24 cellular contexts compared by ENCODE assay signal in genomic region chr7:89726548-89726947, GRCh38.
A peak's percentile ranks its signal among the peaks of the same experiment; 100 is the strongest.
DNase-seq lines count a peak whose midpoint lies in the region; ATAC-seq, FAIRE-seq and TF ChIP-seq lines count a peak whose summit lies in the region.
"Had no signal": no experiment of that assay in that cellular context is flagged by ENCODE, and none has a peak within 500 bp of the region (broad histone marks: within the 10 kb centered on the region; RNA-seq: fewer than 3 reads in every experiment).

No MANE protein-coding gene starts in this region.

- DNase-seq in Caki2 (ENCODE audit: low read depth) (peak; percentile 47), IMR-90 (no peak), K562 (ENCODE audit: extremely low read depth in 1 of 4, low spot score in 3 of 4) (no peak), mucosa of descending colon (no peak), NCI-H1092 treated with DMSO at 0.1 percent for 48 hours (lab: John Stamatoyannopoulos, UW) (no peak), mammary epithelial cell (no peak), GM03348 (ENCODE audit: low spot score) (no peak)
- DNase-seq: C1 segment of cervical spinal cord; CD4-positive, alpha-beta memory T cell; COR-L47; DND-41; H7; Karpas-422; MV-4-11; NCI-H1105 treated with DMSO at 0.1 percent for 48 hours; NCI-H146; NCI-H1930; NCI-H2107; NCI-H774; PC-3; SJCRH30; T-cell had no signal

- dilution Hi-C loops in IMR-90 (cut with HindIII; ENCODE audit: low sequenced_read_pairs, unreplicated experiment) = no loop called here
- dilution Hi-C loops in mammary epithelial cell (cut with HindIII; ENCODE audit: low sequenced_read_pairs) = no loop called here

- H3K9me1 ChIP-seq in IMR-90 (ENCODE audit: insufficient read depth, low read length) = no peaks in the 10 kb centered on the region
- H3K9me1 ChIP-seq in K562 (ENCODE audit: control insufficient read depth, insufficient read depth, low read length) = no peaks in the 10 kb centered on the region

- TF ChIP-seq POLR2A in IMR-90 (IDR thresholded peaks at IDR 0.05; ENCODE audit: low read depth, low read length) = no peak
- no peak for TF ChIP-seq POLR2A in K562 (conservative IDR thresholded peaks at IDR 0.05)

- no peak overlapping the region for H3K4me3 ChIP-seq in IMR-90 (ENCODE audit: insufficient read depth, low read depth, low read length)
- H3K4me3 ChIP-seq in K562 = no peak overlapping the region
- H3K4me3 ChIP-seq in mucosa of descending colon = no peak overlapping the region
- H3K4me3 ChIP-seq in mammary epithelial cell (replicated peaks in 1 of 3; ENCODE audit: insufficient read depth in 1 of 3, low read depth in 2 of 3, low read length in 3 of 3) = no peak overlapping the region
- H3K4me3 ChIP-seq: SJCRH30 had no signal

- FAIRE-seq in K562 (lab: Jason Lieb, UNC) = no peak

- ATAC-seq in IMR-90 (ENCODE audit: low read depth) = no peak
- no peak for ATAC-seq in K562
- peak; percentile 35 for ATAC-seq in mucosa of descending colon
- ATAC-seq: PC-3, Right ventricle myocardium inferior, SK-N-SH treated with all-trans-retinoic acid at 6 μM for 48 hours, T-cell had no signal

- H3K4me2 ChIP-seq in IMR-90 (ENCODE audit: low read depth, low read length) = no peak overlapping the region
- no peak overlapping the region for H3K4me2 ChIP-seq in K562 (ENCODE audit: insufficient read depth, low read length)
- no peak overlapping the region for H3K4me2 ChIP-seq in mammary epithelial cell (ENCODE audit: insufficient read depth, low read depth, low read length)

- H3K27me3 ChIP-seq in IMR-90 (ENCODE audit: control insufficient read depth, insufficient read depth, low read length) (no peaks in the 10 kb centered on the region), K562 (ENCODE audit: control insufficient read depth in 2 of 2, insufficient read depth in 2 of 2, low read length in 2 of 2) (no peaks in the 10 kb centered on the region), mammary epithelial cell (ENCODE audit: insufficient read depth, low read length) (no peaks in the 10 kb centered on the region)

- TF ChIP-seq EP300 in K562 (IDR thresholded peaks at IDR 0.05; ENCODE audit: low read length) = no peak

- H3K4me1 ChIP-seq in IMR-90 (ENCODE audit: control insufficient read depth, insufficient read depth, low read length) (no peaks in the 10 kb centered on the region), K562 (replicated peaks in 1 of 2; ENCODE audit: control insufficient read depth in 2 of 2, insufficient read depth in 2 of 2, low read length in 2 of 2) (no peaks in the 10 kb centered on the region), mucosa of descending colon (ENCODE audit: low read depth) (no peaks in the 10 kb centered on the region), mammary epithelial cell (ENCODE audit: insufficient read depth, low read length) (no peaks in the 10 kb centered on the region)
- H3K4me1 ChIP-seq: SJCRH30 had no signal

- no peak overlapping the region for H2AK5ac ChIP-seq in IMR-90 (ENCODE audit: low read depth, low read length)

- peaks cover 4% of the 10 kb centered on the region; the same call in 1 of the 2 replicates for H3K9me3 ChIP-seq in IMR-90 (ENCODE audit: control insufficient read depth, insufficient read depth, low read length)
- peaks cover 2% of the 10 kb centered on the region; the same call in 1 of the 2 replicates for H3K9me3 ChIP-seq in K562 (replicated peaks; ENCODE audit: control insufficient read depth, insufficient read depth, low read depth, low read length)
- no peaks in the 10 kb centered on the region for H3K9me3 ChIP-seq in mucosa of descending colon
- H3K9me3 ChIP-seq in mammary epithelial cell (replicated peaks; ENCODE audit: insufficient read depth, low read length) = no peaks in the 10 kb centered on the region
- H3K9me3 ChIP-seq: SJCRH30 had no signal

- intact Hi-C loops in IMR-90 (cut with micrococcal nuclease) = no loop called here
- intact Hi-C loops in K562 (cut with micrococcal nuclease) = no loop called here
- intact Hi-C loops in mucosa of descending colon (cut with DNase I, micrococcal nuclease) = no loop called here
- intact Hi-C loops in mammary epithelial cell (cut with micrococcal nuclease) = no loop called here

- H2AK9ac ChIP-seq in IMR-90 (replicated peaks; ENCODE audit: low read depth, low read length, poor library complexity) = no peak overlapping the region

- H4K8ac ChIP-seq in IMR-90 (ENCODE audit: low read depth in 2 of 2, low read length in 2 of 2) = no peak overlapping the region

- H3K79me1 ChIP-seq in IMR-90 (ENCODE audit: low read depth in 1 of 2, low read length in 2 of 2) = no peaks in the 10 kb centered on the region

- no peak overlapping the region for H4K5ac ChIP-seq in IMR-90 (ENCODE audit: low read depth, low read length)

- POLR2A ChIA-PET in IMR-90 (lab: Charles Lee; ENCODE audit: unreplicated experiment) (no interaction called here), K562 (lab: Yijun Ruan, JAX) (no interaction called here)

- H3K27ac ChIP-seq in IMR-90 (ENCODE audit: insufficient read depth, low read length) (no peak overlapping the region), K562 (ENCODE audit: extremely low read depth, low read depth, low read length) (no peak overlapping the region), mammary epithelial cell (ENCODE audit: insufficient read depth, low read depth, low read length) (no peak overlapping the region)
- H3K27ac ChIP-seq: SJCRH30 had no signal

- H3K36me3 ChIP-seq in IMR-90 (ENCODE audit: control insufficient read depth, insufficient read depth, low read length) (no peaks in the 10 kb centered on the region), K562 (ENCODE audit: control insufficient read depth, insufficient read depth, low read length) (no peaks in the 10 kb centered on the region), mucosa of descending colon (ENCODE audit: low read depth) (no peaks in the 10 kb centered on the region), mammary epithelial cell (ENCODE audit: insufficient read depth, low read length) (no peaks in the 10 kb centered on the region)
- H3K36me3 ChIP-seq: SJCRH30 had no signal

- H2BK120ac ChIP-seq in IMR-90 (ENCODE audit: low read depth, low read length) = no peak overlapping the region

- no peak for TF ChIP-seq RAD21 in IMR-90 (IDR thresholded peaks at IDR 0.05; ENCODE audit: low read length)
- no peak for TF ChIP-seq RAD21 in K562 (CRISPR knock-in tag; conservative IDR thresholded peaks at IDR 0.05 in 1 of 2, IDR thresholded peaks at IDR 0.05 in 1 of 2)

- H3K9ac ChIP-seq in IMR-90 (ENCODE audit: low read depth, low read length) (no peak overlapping the region), K562 (ENCODE audit: insufficient read depth in 1 of 2, low read depth in 2 of 2, low read length in 2 of 2) (no peak overlapping the region), mammary epithelial cell (ENCODE audit: insufficient read depth, low read length) (no peak overlapping the region)

- H3K79me2 ChIP-seq in K562 (ENCODE audit: control insufficient read depth, insufficient read depth, low read length) = no peaks in the 10 kb centered on the region
- H3K79me2 ChIP-seq in mammary epithelial cell (ENCODE audit: insufficient read depth, low read length) = no peaks in the 10 kb centered on the region

- H3K4ac ChIP-seq in IMR-90 (ENCODE audit: low read depth, low read length) = no peak overlapping the region

- H3K14ac ChIP-seq in IMR-90 (replicated peaks; ENCODE audit: low read depth, low read length) = no peak overlapping the region

- H2BK20ac ChIP-seq in IMR-90 (ENCODE audit: low read depth, low read length) = no peak overlapping the region

- H2AFZ ChIP-seq in IMR-90 (replicated peaks; ENCODE audit: low read length, poor library complexity) (no peak overlapping the region), K562 (ENCODE audit: low read depth, low read length) (no peak overlapping the region), mammary epithelial cell (ENCODE audit: low read depth, low read length) (no peak overlapping the region)

- H2BK15ac ChIP-seq in IMR-90 (ENCODE audit: low read depth, low read length) = no peak overlapping the region

- no peak overlapping the region for H3K56ac ChIP-seq in IMR-90 (ENCODE audit: extremely low read depth, insufficient read depth, low read length)

- H3K23ac ChIP-seq in IMR-90 (ENCODE audit: low read depth, low read length) = no peak overlapping the region

- BruUV-seq in IMR-90 (replicated peaks; lab: Mats Ljungman, UMichigan) (no TSS peak), K562 (replicated peaks; lab: Mats Ljungman, UMichigan) (no TSS peak), mammary epithelial cell (replicated peaks; lab: Mats Ljungman, UMichigan) (no TSS peak)

- no peaks in the 10 kb centered on the region for H4K20me1 ChIP-seq in IMR-90 (ENCODE audit: insufficient read depth, low read length)
- H4K20me1 ChIP-seq in K562 (replicated peaks; ENCODE audit: control insufficient read depth, insufficient read depth, low read length) = no peaks in the 10 kb centered on the region
- no peaks in the 10 kb centered on the region for H4K20me1 ChIP-seq in mammary epithelial cell (ENCODE audit: insufficient read depth, low read length)

- H4K91ac ChIP-seq in IMR-90 (ENCODE audit: insufficient read depth, low read depth, low read length) = no peak overlapping the region

- H2BK5ac ChIP-seq in IMR-90 (ENCODE audit: low read depth, low read length, poor library complexity, severe bottlenecking) = no peak overlapping the region

- TF ChIP-seq CTCF in IMR-90 (conservative IDR thresholded peaks at IDR 0.05; ENCODE audit: low read depth, low read length) = no peak
- TF ChIP-seq CTCF in K562 (IDR thresholded peaks at IDR 0.05 in 2 of 3, conservative IDR thresholded peaks at IDR 0.05 in 1 of 3; ENCODE audit: insufficient read depth in 2 of 3, low read depth in 1 of 3, low read length in 3 of 3) = no peak
- no peak for TF ChIP-seq CTCF in mucosa of descending colon (IDR thresholded peaks at IDR 0.05)
- no peak for TF ChIP-seq CTCF in mammary epithelial cell (conservative IDR thresholded peaks at IDR 0.05 in 1 of 2, IDR thresholded peaks at IDR 0.05 in 1 of 2; ENCODE audit: extremely low read depth in 1 of 2, insufficient read depth in 1 of 2, low read depth in 1 of 2, low read length in 2 of 2)

- H3K18ac ChIP-seq in IMR-90 (ENCODE audit: low read depth, low read length) = no peak overlapping the region

- in situ Hi-C loops in Caki2 (cut with HindIII; ENCODE audit: low pct_unique_long_range_greater_than_20kb, low sequenced_read_pairs) (no loop called here), IMR-90 (cut with MboI; ENCODE audit: low sequenced_read_pairs) (no loop called here), K562 (cut with MboI) (no loop called here), mammary epithelial cell (cut with MboI; ENCODE audit: low sequenced_read_pairs in 2 of 2) (no loop called here)

- CTCF ChIA-PET in IMR-90 (lab: Yijun Ruan, JAX) (no interaction called here), K562 (lab: Yijun Ruan, JAX; ENCODE audit: low intra/inter-chr PET ratio) (no interaction called here), mammary epithelial cell (lab: Charles Lee; ENCODE audit: low non-redundant PET) (no interaction called here)

TF ChIP-seq in K562, 482 proteins besides CTCF, POLR2A, EP300 and RAD21:
- no peak for TF ChIP-seq FUS (optimal IDR thresholded peaks at IDR 0.05; ENCODE audit: low read depth, low read length)
- no peak for TF ChIP-seq MEF2A (IDR thresholded peaks at IDR 0.05; ENCODE audit: control insufficient read depth, low read depth, low read length)
- TF ChIP-seq TCF7 (IDR thresholded peaks at IDR 0.05; ENCODE audit: borderline replicate concordance) = no peak
- TF ChIP-seq ZNF316 (IDR thresholded peaks at IDR 0.05) = peak; percentile 55; the same call in 1 of the 2 replicates
